Comparison of ENCODE assay signal across 12 cellular contexts in the genomic region with DNA sequence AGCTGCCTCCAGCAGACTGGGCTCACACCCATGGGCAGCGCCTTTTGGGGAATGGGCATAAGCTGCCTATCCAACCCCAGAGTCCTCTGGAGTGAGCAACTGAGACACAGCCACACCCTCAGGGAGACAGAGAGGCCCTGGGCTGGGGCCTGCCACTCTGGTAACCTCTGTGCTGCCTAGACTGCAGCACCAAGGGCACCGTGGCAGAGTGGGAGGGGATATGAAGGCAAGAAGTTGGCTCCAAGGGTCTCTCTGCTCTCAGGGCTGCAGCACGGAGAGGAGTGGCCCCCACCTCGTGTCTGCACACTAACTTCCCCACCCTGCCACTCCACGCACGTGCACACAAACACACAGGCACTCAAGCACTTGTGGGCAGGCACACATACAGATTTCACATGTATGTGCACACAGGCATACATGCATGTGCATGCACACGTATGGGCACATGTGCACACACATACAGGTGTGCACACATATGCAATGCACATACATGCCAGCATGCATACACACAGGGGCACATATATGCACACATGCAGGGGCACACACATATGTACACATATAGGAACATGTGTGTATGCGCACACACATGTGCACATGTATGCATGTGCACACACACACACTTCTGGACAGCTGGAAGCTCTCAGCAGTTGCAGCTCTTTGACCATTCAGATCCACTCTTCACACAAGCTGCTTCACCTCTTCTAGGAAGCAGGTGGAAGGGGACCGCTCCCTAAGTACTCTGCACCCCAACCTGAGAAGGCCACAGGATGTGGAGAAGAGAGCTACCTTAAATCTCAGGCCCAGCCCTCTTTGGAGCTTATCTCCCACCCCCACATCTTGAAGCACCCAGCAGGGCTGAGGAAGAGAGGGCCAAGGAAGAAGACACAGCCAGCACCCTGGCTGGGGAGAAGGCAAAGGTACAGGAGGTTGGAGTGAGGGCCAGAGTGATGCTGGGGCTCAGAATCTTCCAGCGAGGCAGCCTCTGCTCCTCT. TPM values are rescaled to one million over a fixed set of nuclear protein-coding genes. Genes with fewer than 3 reads are reported as not detected.
DNase-seq lines count a peak whose midpoint lies in the region; ATAC-seq and TF ChIP-seq lines count a peak whose summit lies in the region.
"Had no signal": no experiment of that assay in that cellular context is flagged by ENCODE, and none has a peak within 500 bp of the region (broad histone marks: within the 10 kb centered on the region; RNA-seq: fewer than 3 reads in every experiment).

No MANE protein-coding gene starts in this region.

- peaks cover 0 to 11% (median 0%) of the 10 kb centered on the region in 5 donors for H3K36me3 Mint-ChIP-seq in naive thymus-derived CD4-positive, alpha-beta T cell

- peak overlapping the region; percentile 92 to 98 for H3K27ac ChIP-seq in coronary artery
- no peak overlapping the region for H3K27ac ChIP-seq in naive thymus-derived CD4-positive, alpha-beta T cell (ENCODE audit: low read depth, low read length)
- H3K27ac ChIP-seq in uterus, result peak overlapping the region; percentile 55 to 63

- peak overlapping the region in 4 of 9 donors; percentile 18 to 71 (median 40) for H3K27ac Mint-ChIP-seq in naive thymus-derived CD4-positive, alpha-beta T cell

- POLR2A ChIA-PET in naive thymus-derived CD4-positive, alpha-beta T cell (lab: Charles Lee), result interaction anchor here (0.7 kb wide), 2 partner anchors 101 to 322 kb away, joined by 3 read pairs; no protein-coding TSS in a partner anchor

- TF ChIP-seq CTCF in coronary artery (IDR thresholded peaks at IDR 0.05) (no peak), uterus (IDR thresholded peaks at IDR 0.05) (no peak)

- peak overlapping the region in 8 of 10 donors; percentile 10 to 84 (median 60) for H3K4me3 Mint-ChIP-seq in naive thymus-derived CD4-positive, alpha-beta T cell

- TF ChIP-seq POLR2A in uterus (IDR thresholded peaks at IDR 0.05), result no peak

- intact Hi-C loops in Right ventricle myocardium inferior (cut with DNase I), result loop anchor here (10.0 kb wide), 1 partner anchor 272 kb away; a partner anchor contains a TSS
- intact Hi-C loops in cardiac septum (cut with DNase I), result loop anchor here (5.0 kb wide), 1 partner anchor 170 kb away; no protein-coding TSS in a partner anchor
- intact Hi-C loops in naive thymus-derived CD4-positive, alpha-beta T cell (cut with micrococcal nuclease), result no loop called here
- intact Hi-C loops in uterus (cut with DNase I; ENCODE audit: low total_unique reads), result loop anchor here (10.0 kb wide), 1 partner anchor 82 kb away; no protein-coding TSS in a partner anchor

- H3K4me3 ChIP-seq in coronary artery (peak overlapping the region; percentile 92), uterus (peak overlapping the region; percentile 15 to 21)
- no peak overlapping the region for H3K4me3 ChIP-seq in naive thymus-derived CD4-positive, alpha-beta T cell (ENCODE audit: low read length)

- no peaks in the 10 kb centered on the region for H3K27me3 ChIP-seq in naive thymus-derived CD4-positive, alpha-beta T cell (ENCODE audit: control insufficient read depth in 2 of 2, insufficient read depth in 2 of 2, low read length in 2 of 2)
- H3K27me3 ChIP-seq in uterus, result no peaks in the 10 kb centered on the region

- peaks cover 38 to 69% (median 61%) of the 10 kb centered on the region in 7 donors for H3K4me1 Mint-ChIP-seq in naive thymus-derived CD4-positive, alpha-beta T cell

- H3K9me3 ChIP-seq in naive thymus-derived CD4-positive, alpha-beta T cell (ENCODE audit: control insufficient read depth in 2 of 3, low read length in 3 of 3), result no peaks in the 10 kb centered on the region
- no peaks in the 10 kb centered on the region for H3K9me3 ChIP-seq in uterus

- no peaks in the 10 kb centered on the region for H3K36me3 ChIP-seq in naive thymus-derived CD4-positive, alpha-beta T cell (ENCODE audit: control insufficient read depth in 2 of 3, insufficient read depth in 3 of 3, low read length in 3 of 3)
- H3K36me3 ChIP-seq in uterus, result no peaks in the 10 kb centered on the region

- CTCF ChIA-PET in naive thymus-derived CD4-positive, alpha-beta T cell (lab: Charles Lee), result interaction anchor here (0.6 to 1.0 kb wide), 2 partner anchors 25 to 86 kb away, joined by 3 read pairs; no protein-coding TSS in a partner anchor

- H3K4me1 ChIP-seq in naive thymus-derived CD4-positive, alpha-beta T cell (ENCODE audit: control insufficient read depth in 2 of 2, insufficient read depth in 2 of 2, low read length in 2 of 2), result peaks cover 20 to 45% of the 10 kb centered on the region in 2 donors
- H3K4me1 ChIP-seq in uterus, result peaks cover 4 to 27% of the 10 kb centered on the region in 2 donors

- peak; percentile 42 for DNase-seq in Right ventricle myocardium inferior (ENCODE audit: missing footprints)
- DNase-seq in cardiac septum (ENCODE audit: low spot score), result no peak
- DNase-seq in coronary artery (ENCODE audit: low spot score), result no peak
- DNase-seq in naive thymus-derived CD4-positive, alpha-beta T cell, result peak in 1 of 9 donors; percentile 20
- DNase-seq in uterus, result no peak
- DNase-seq in kidney tubule cell (ENCODE audit: low spot score), result no peak
- DNase-seq in NCI-H2227 (lab: John Stamatoyannopoulos, UW; ENCODE audit: unreplicated experiment), result no peak
- DNase-seq in occipital lobe (lab: John Stamatoyannopoulos, UW), result no peak
- DNase-seq: activated CD8-positive, alpha-beta memory T cell treated with anti-CD3 and anti-CD28 coated beads, Interleukin-2, amount 50 U/mL, for 4 hours; Karpas-422; NCI-H1930; T-helper 9 cell had no signal

- ATAC-seq in Right ventricle myocardium inferior, result peak; percentile 29
- ATAC-seq in naive thymus-derived CD4-positive, alpha-beta T cell, result no peak

- peaks cover 0 to 4% (median 0%) of the 10 kb centered on the region in 11 donors for H3K9me3 Mint-ChIP-seq in naive thymus-derived CD4-positive, alpha-beta T cell

- H3K27me3 Mint-ChIP-seq in naive thymus-derived CD4-positive, alpha-beta T cell, result peaks cover 0 to 21% (median 8%) of the 10 kb centered on the region in 5 donors

RNA-seq across cellular contexts. Expression of a gene that starts 4.3 kb away (rescaled TPM):
- 41.7 TPM for total RNA-seq in Right ventricle myocardium inferior
- 85.3 TPM for total RNA-seq in cardiac septum
- 100 to 1,000 TPM in 1 of 5 experiments, 10 to 100 TPM in 4; 17.6 to 155 (median 24.1) TPM for total RNA-seq in naive thymus-derived CD4-positive, alpha-beta T cell
- polyA plus RNA-seq in naive thymus-derived CD4-positive, alpha-beta T cell, result 1 to 10 TPM; 1.2 to 2.3 TPM
- 100 to 1,000 TPM in 1 of 4 donors, 10 to 100 TPM in 2, 1 to 10 TPM in 1; 6.5 to 106 (median 29.1) TPM for total RNA-seq in uterus
- total RNA-seq in occipital lobe, result 5.5 TPM

Comparison
In these comparisons a context has a peak if more than half of its experiments do, and no peak if none do; other contexts are left out.
1. intact Hi-C loops: an anchor here in Right ventricle myocardium inferior (10.0 kb wide), cardiac septum (5.0 kb wide) and uterus (10.0 kb wide); none called in naive thymus-derived CD4-positive, alpha-beta T cell.